ENCODE assay signal across 2 cellular contexts in the genomic region with DNA sequence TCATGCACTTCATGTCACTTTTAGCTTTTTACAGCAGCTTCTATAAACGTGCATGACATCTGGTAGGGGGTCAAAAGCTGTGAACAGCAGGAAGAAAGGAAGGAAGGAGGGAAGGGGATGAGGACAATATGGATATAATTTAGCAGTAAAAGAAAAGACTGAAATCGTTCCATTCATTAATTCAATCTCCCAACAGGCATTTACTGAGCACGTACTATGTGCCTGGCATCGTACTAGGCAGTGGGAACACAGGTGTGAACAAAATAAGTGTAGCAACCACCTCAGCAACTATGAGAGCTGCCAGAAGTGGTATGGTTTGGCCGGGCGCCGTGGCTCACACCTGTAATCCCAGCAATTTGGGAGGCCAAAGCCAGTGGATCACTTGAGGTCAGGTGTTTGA.
TF ChIP-seq lines count a peak whose summit lies in the region.

No MANE protein-coding gene starts in this region.

TF ChIP-seq in HepG2, 621 proteins besides CTCF, POLR2A, EP300 and RAD21:
- TF ChIP-seq ZNF749 (CRISPR knock-in tag; IDR thresholded peaks at IDR 0.05; ENCODE audit: borderline replicate concordance) = no peak
- peak; percentile 47; the same call in 1 of the 2 replicates for TF ChIP-seq ZMYM3 (CRISPR knock-in tag; IDR thresholded peaks at IDR 0.05)
- TF ChIP-seq ZNF24 (IDR thresholded peaks at IDR 0.05) = peak; percentile 82; the same call in 1 of the 2 replicates
- TF ChIP-seq NFE2 (CRISPR knock-in tag; IDR thresholded peaks at IDR 0.05) = no peak
TF ChIP-seq in HepG2: peak in this region for 2.

TF ChIP-seq in H1, 55 proteins besides CTCF, POLR2A, EP300 and RAD21:
- TF ChIP-seq TAF7 (optimal IDR thresholded peaks at IDR 0.05; ENCODE audit: borderline replicate concordance, low read depth, low read length) = no peak
